In the genomic region with DNA sequence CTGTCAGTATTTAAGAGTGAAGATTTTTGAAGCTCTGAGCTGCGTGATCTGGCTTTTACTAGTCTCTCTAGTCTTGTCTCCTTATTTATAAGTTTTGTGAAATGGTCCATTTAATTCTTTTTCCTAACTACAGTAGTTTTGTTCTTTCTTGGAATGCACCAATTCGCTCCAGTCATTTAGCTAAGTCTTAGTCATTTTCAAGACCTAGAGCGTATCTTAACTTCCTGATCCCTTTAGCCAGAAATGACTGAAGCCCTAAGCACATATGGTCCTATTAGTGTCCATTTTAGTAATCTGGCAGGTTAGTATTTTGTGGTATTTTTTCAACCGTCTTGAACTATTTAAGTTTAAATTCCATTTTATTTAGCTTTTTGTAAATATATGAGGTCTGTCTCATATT, we compare ENCODE assay signal across 14 cellular contexts. TPM values are rescaled to one million over a fixed set of nuclear protein-coding genes. Genes with fewer than 3 reads are reported as not detected.
DNase-seq lines count a peak whose midpoint lies in the region; ATAC-seq, FAIRE-seq and TF ChIP-seq lines count a peak whose summit lies in the region.
"Had no signal": no experiment of that assay in that cellular context is flagged by ENCODE, and none has a peak within 500 bp of the region (broad histone marks: within the 10 kb centered on the region; RNA-seq: fewer than 3 reads in every experiment).

No MANE protein-coding gene starts in this region.

- no peaks in the 10 kb centered on the region for H3K9me2 ChIP-seq in hepatocyte (replicated peaks; ENCODE audit: insufficient read depth)

- TF ChIP-seq POLR2A in GM12892 (IDR thresholded peaks at IDR 0.05; ENCODE audit: low read depth, low read length), result no peak

- H3K79me2 ChIP-seq in hepatocyte, result peaks cover 80% of the 10 kb centered on the region

- TF ChIP-seq CTCF in VCaP (conservative IDR thresholded peaks at IDR 0.05), result no peak
- no peak for TF ChIP-seq CTCF in hepatocyte (IDR thresholded peaks at IDR 0.05; ENCODE audit: poor library complexity)

- H3K27me3 ChIP-seq in hepatocyte, result no peaks in the 10 kb centered on the region

- peak; percentile 17 for DNase-seq in AG08395 (ENCODE audit: low spot score)
- DNase-seq in GM12892 (ENCODE audit: insufficient read length), result no peak
- no peak for DNase-seq in hepatocyte (ENCODE audit: low spot score)
- no peak for DNase-seq in effector CD8-positive, alpha-beta T cell (lab: John Stamatoyannopoulos, UW)
- DNase-seq in nucleus accumbens (lab: John Stamatoyannopoulos, UW), result no peak
- no peak for DNase-seq in activated CD4-positive, alpha-beta T cell treated with anti-CD3 and anti-CD28 coated beads, Interleukin-2, amount 50 U/mL, for 4 hours
- DNase-seq: CD8-positive, alpha-beta T cell; cortex of kidney; NCI-H1930; stimulated activated CD4-positive, alpha-beta T cell treated with anti-CD3 and anti-CD28 coated beads, Interleukin-15, amount 100 ng/mL, for 24 hours; stimulated activated naive CD4-positive, alpha-beta T cell treated with Interleukin-2 at 50 U/mL for 16 hours had no signal

- FAIRE-seq in GM12892 (lab: Jason Lieb, UNC), result peak; percentile 61

- no peaks in the 10 kb centered on the region for H3K9me3 ChIP-seq in hepatocyte (ENCODE audit: low read depth)

- no peak overlapping the region for H3K4me3 ChIP-seq in hepatocyte

- H3K4me1 ChIP-seq in hepatocyte (ENCODE audit: insufficient read depth), result peaks cover 28% of the 10 kb centered on the region

- peak overlapping the region; percentile 95 for H3K4me2 ChIP-seq in hepatocyte

- ATAC-seq in GM21515 (IDR thresholded peaks at IDR 0.05; ENCODE audit: unreplicated experiment), result no peak
- ATAC-seq: CD8-positive, alpha-beta T cell had no signal

- H4K20me1 ChIP-seq in hepatocyte (ENCODE audit: insufficient read depth, poor library complexity, severe bottlenecking), result peaks cover 69% of the 10 kb centered on the region

- no peaks in the 10 kb centered on the region for H3K36me3 ChIP-seq in hepatocyte (replicated peaks; ENCODE audit: insufficient read depth, low read depth)

- WGBS in hepatocyte (ENCODE audit: low lambda C conversion rate, missing lambda C conversion rate), result 76% methylated on average over 4 of the region's 4 CpGs

- H3K27ac ChIP-seq in VCaP (peak overlapping the region; percentile 98; the same call in 1 of the 2 replicates), hepatocyte (no peak overlapping the region)
- H3K27ac ChIP-seq: WERI-Rb-1 had no signal

- no peak overlapping the region for H2AFZ ChIP-seq in hepatocyte

RNA-seq across cellular contexts. Expression of a gene that starts 3.6 kb away (rescaled TPM):
- 43.2 TPM for polyA plus RNA-seq in GM12892 (2012; ENCODE audit: missing spikeins)
- 106 and 114 TPM in 2 replicates for total RNA-seq in hepatocyte
- 17.8 and 23.3 TPM in 2 replicates for polyA plus RNA-seq in hepatocyte
